Comparison of ENCODE assay signal across 1 cellular context in the genomic region with DNA sequence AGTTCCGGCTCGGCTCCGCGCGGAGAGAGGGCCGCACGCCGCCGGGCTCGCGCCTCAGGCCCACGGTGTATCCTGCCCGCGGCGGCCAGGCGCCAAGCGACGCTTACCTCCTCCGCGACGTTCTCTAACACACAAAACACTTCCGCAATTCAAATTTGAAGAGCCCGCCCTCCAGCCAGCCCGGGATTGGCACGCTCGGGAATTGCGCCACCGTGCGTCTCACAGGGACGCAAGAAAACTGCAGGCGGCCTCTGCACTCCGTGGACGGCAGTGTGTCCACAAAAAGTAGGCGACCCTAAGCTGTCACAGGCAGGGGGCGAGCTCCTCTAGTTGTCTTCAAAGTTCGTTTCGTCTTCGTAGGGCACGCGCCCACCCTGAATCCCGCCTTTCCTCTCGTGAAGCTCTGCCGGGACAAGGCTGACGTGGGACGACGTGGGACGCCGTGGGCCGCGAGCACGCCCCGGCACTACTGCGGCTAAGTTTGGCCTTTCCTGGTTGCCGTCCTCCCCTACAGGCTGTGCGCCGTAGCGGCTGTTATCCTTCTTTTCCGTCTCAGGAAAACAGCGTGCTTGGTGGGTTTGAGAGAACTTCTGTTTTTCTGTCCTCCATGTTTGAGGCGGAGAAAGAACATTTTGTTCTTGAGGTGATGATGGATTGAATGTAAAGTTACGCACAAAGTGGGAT.
TF ChIP-seq lines count a peak whose summit lies in the region.

A gene (minus strand): TSS at position 133 of the 684 bp plus-strand sequence. CDS start 5,916 bp downstream, outside the sequence.

TF ChIP-seq in HEK293, 187 proteins besides CTCF, POLR2A, EP300 and RAD21 (continued from another document and continues in another):
- TF ChIP-seq, protein P1, sequence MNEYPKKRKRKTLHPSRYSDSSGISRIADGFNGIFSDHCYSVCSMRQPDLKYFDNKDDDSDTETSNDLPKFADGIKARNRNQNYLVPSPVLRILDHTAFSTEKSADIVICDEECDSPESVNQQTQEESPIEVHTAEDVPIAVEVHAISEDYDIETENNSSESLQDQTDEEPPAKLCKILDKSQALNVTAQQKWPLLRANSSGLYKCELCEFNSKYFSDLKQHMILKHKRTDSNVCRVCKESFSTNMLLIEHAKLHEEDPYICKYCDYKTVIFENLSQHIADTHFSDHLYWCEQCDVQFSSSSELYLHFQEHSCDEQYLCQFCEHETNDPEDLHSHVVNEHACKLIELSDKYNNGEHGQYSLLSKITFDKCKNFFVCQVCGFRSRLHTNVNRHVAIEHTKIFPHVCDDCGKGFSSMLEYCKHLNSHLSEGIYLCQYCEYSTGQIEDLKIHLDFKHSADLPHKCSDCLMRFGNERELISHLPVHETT (tag by site-specific recombination; IDR thresholded peaks at IDR 0.05) = no peak
- no peak for TF ChIP-seq ZNF274 (IDR thresholded peaks at IDR 0.05; ENCODE audit: low read length)
- TF ChIP-seq ZNF274 (tag by site-specific recombination; IDR thresholded peaks at IDR 0.05; ENCODE audit: borderline replicate concordance) = no peak
- TF ChIP-seq ZNF423 (tag by site-specific recombination; IDR thresholded peaks at IDR 0.05) = no peak
- no peak for TF ChIP-seq ZIC2 (tag by site-specific recombination; IDR thresholded peaks at IDR 0.05)
- no peak for TF ChIP-seq ZNF211 (tag by site-specific recombination; IDR thresholded peaks at IDR 0.05; ENCODE audit: low read depth)
- no peak for TF ChIP-seq ZNF624 (tag by site-specific recombination; IDR thresholded peaks at IDR 0.05)
- no peak for TF ChIP-seq REPIN1 (tag by site-specific recombination; IDR thresholded peaks at IDR 0.05; ENCODE audit: low read depth)
- no peak for TF ChIP-seq ZNF707 (tag by site-specific recombination; IDR thresholded peaks at IDR 0.05)
- TF ChIP-seq, protein P2, sequence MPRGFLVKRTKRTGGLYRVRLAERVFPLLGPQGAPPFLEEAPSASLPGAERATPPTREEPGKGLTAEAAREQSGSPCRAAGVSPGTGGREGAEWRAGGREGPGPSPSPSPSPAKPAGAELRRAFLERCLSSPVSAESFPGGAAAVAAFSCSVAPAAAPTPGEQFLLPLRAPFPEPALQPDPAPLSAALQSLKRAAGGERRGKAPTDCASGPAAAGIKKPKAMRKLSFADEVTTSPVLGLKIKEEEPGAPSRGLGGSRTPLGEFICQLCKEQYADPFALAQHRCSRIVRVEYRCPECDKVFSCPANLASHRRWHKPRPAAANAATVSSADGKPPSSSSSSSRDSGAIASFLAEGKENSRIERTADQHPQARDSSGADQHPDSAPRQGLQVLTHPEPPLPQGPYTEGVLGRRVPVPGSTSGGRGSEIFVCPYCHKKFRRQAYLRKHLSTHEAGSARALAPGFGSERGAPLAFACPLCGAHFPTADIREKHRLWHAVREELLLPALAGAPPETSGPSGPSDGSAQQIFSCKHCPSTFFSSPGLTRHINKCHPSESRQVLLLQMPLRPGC (tag by site-specific recombination; IDR thresholded peaks at IDR 0.05) = no peak
- TF ChIP-seq, protein P3, sequence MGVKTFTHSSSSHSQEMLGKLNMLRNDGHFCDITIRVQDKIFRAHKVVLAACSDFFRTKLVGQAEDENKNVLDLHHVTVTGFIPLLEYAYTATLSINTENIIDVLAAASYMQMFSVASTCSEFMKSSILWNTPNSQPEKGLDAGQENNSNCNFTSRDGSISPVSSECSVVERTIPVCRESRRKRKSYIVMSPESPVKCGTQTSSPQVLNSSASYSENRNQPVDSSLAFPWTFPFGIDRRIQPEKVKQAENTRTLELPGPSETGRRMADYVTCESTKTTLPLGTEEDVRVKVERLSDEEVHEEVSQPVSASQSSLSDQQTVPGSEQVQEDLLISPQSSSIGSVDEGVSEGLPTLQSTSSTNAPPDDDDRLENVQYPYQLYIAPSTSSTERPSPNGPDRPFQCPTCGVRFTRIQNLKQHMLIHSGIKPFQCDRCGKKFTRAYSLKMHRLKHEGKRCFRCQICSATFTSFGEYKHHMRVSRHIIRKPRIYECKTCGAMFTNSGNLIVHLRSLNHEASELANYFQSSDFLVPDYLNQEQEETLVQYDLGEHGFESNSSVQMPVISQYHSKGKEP (tag by site-specific recombination; IDR thresholded peaks at IDR 0.05) = 0 out of 2 replicates have a peak, but pooled peaks have one; percentile 11
- TF ChIP-seq, protein P4, sequence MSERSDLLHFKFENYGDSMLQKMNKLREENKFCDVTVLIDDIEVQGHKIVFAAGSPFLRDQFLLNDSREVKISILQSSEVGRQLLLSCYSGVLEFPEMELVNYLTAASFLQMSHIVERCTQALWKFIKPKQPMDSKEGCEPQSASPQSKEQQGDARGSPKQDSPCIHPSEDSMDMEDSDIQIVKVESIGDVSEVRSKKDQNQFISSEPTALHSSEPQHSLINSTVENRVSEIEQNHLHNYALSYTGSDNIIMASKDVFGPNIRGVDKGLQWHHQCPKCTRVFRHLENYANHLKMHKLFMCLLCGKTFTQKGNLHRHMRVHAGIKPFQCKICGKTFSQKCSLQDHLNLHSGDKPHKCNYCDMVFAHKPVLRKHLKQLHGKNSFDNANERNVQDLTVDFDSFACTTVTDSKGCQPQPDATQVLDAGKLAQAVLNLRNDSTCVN (tag by site-specific recombination; optimal IDR thresholded peaks at IDR 0.05) = peak; percentile 87
- no peak for TF ChIP-seq ZNF146 (tag by site-specific recombination; IDR thresholded peaks at IDR 0.05)
- TF ChIP-seq, protein P5, sequence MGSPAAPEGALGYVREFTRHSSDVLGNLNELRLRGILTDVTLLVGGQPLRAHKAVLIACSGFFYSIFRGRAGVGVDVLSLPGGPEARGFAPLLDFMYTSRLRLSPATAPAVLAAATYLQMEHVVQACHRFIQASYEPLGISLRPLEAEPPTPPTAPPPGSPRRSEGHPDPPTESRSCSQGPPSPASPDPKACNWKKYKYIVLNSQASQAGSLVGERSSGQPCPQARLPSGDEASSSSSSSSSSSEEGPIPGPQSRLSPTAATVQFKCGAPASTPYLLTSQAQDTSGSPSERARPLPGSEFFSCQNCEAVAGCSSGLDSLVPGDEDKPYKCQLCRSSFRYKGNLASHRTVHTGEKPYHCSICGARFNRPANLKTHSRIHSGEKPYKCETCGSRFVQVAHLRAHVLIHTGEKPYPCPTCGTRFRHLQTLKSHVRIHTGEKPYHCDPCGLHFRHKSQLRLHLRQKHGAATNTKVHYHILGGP (tag by site-specific recombination; IDR thresholded peaks at IDR 0.05) = no peak
- 0 out of 2 replicates have a peak, but pooled peaks have one; percentile 21 for TF ChIP-seq SCRT2 (tag by site-specific recombination; IDR thresholded peaks at IDR 0.05)
- no peak for TF ChIP-seq ZNF416 (tag by site-specific recombination; IDR thresholded peaks at IDR 0.05)
- TF ChIP-seq ZNF768 (tag by site-specific recombination; IDR thresholded peaks at IDR 0.05) = no peak
- TF ChIP-seq ZNF19 (tag by site-specific recombination; IDR thresholded peaks at IDR 0.05; ENCODE audit: low read depth) = no peak
- TF ChIP-seq, protein P6, sequence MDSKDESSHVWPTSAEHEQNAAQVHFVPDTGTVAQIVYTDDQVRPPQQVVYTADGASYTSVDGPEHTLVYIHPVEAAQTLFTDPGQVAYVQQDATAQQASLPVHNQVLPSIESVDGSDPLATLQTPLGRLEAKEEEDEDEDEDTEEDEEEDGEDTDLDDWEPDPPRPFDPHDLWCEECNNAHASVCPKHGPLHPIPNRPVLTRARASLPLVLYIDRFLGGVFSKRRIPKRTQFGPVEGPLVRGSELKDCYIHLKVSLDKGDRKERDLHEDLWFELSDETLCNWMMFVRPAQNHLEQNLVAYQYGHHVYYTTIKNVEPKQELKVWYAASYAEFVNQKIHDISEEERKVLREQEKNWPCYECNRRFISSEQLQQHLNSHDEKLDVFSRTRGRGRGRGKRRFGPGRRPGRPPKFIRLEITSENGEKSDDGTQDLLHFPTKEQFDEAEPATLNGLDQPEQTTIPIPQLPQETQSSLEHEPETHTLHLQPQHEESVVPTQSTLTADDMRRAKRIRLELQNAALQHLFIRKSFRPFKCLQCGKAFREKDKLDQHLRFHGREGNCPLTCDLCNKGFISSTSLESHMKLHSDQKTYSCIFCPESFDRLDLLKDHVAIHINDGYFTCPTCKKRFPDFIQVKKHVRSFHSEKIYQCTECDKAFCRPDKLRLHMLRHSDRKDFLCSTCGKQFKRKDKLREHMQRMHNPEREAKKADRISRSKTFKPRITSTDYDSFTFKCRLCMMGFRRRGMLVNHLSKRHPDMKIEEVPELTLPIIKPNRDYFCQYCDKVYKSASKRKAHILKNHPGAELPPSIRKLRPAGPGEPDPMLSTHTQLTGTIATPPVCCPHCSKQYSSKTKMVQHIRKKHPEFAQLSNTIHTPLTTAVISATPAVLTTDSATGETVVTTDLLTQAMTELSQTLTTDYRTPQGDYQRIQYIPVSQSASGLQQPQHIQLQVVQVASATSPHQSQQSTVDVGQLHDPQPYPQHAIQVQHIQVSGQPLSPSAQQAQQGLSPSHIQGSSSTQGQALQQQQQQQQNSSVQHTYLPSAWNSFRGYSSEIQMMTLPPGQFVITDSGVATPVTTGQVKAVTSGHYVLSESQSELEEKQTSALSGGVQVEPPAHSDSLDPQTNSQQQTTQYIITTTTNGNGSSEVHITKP (tag by site-specific recombination; IDR thresholded peaks at IDR 0.05) = peak; percentile 22; the same call in 1 of the 2 replicates
- TF ChIP-seq ZBTB7A (tag by site-specific recombination; IDR thresholded peaks at IDR 0.05; ENCODE audit: low read depth) = no peak
- TF ChIP-seq ZNF138 (tag by site-specific recombination; IDR thresholded peaks at IDR 0.05; ENCODE audit: borderline replicate concordance) = no peak
- TF ChIP-seq EGR2 (tag by site-specific recombination; IDR thresholded peaks at IDR 0.05; ENCODE audit: low read depth) = peak; percentile 14; the same call in 1 of the 2 replicates
- TF ChIP-seq ZNF214 (tag by site-specific recombination; IDR thresholded peaks at IDR 0.05; ENCODE audit: borderline replicate concordance) = no peak
- no peak for TF ChIP-seq TRIM28 (IDR thresholded peaks at IDR 0.05; ENCODE audit: borderline replicate concordance, low read length)
- TF ChIP-seq ZNF544 (tag by site-specific recombination; IDR thresholded peaks at IDR 0.05) = no peak
- 0 out of 2 replicates have a peak, but pooled peaks have one; percentile 58 for TF ChIP-seq ZBTB48 (tag by site-specific recombination; IDR thresholded peaks at IDR 0.05)
- no peak for TF ChIP-seq ZNF155 (tag by site-specific recombination; IDR thresholded peaks at IDR 0.05)
- no peak for TF ChIP-seq WT1 (tag by site-specific recombination; IDR thresholded peaks at IDR 0.05)
- no peak for TF ChIP-seq ZNF174 (tag by site-specific recombination; IDR thresholded peaks at IDR 0.05)
- no peak for TF ChIP-seq ZNF555 (tag by site-specific recombination; conservative IDR thresholded peaks at IDR 0.05)
- no peak for TF ChIP-seq ZNF623 (tag by site-specific recombination; IDR thresholded peaks at IDR 0.05)
- TF ChIP-seq, protein P7, sequence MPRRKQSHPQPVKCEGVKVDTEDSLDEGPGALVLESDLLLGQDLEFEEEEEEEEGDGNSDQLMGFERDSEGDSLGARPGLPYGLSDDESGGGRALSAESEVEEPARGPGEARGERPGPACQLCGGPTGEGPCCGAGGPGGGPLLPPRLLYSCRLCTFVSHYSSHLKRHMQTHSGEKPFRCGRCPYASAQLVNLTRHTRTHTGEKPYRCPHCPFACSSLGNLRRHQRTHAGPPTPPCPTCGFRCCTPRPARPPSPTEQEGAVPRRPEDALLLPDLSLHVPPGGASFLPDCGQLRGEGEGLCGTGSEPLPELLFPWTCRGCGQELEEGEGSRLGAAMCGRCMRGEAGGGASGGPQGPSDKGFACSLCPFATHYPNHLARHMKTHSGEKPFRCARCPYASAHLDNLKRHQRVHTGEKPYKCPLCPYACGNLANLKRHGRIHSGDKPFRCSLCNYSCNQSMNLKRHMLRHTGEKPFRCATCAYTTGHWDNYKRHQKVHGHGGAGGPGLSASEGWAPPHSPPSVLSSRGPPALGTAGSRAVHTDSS (tag by site-specific recombination; IDR thresholded peaks at IDR 0.05) = no peak
- TF ChIP-seq ZNF629 (tag by site-specific recombination; IDR thresholded peaks at IDR 0.05) = peak; percentile 57
- no peak for TF ChIP-seq OVOL3 (tag by site-specific recombination; IDR thresholded peaks at IDR 0.05)
- 0 out of 2 replicates have a peak, but pooled peaks have one; percentile 14 for TF ChIP-seq ZNF843 (tag by site-specific recombination; IDR thresholded peaks at IDR 0.05)
- no peak for TF ChIP-seq ZNF677 (tag by site-specific recombination; IDR thresholded peaks at IDR 0.05)
- TF ChIP-seq, protein P8, sequence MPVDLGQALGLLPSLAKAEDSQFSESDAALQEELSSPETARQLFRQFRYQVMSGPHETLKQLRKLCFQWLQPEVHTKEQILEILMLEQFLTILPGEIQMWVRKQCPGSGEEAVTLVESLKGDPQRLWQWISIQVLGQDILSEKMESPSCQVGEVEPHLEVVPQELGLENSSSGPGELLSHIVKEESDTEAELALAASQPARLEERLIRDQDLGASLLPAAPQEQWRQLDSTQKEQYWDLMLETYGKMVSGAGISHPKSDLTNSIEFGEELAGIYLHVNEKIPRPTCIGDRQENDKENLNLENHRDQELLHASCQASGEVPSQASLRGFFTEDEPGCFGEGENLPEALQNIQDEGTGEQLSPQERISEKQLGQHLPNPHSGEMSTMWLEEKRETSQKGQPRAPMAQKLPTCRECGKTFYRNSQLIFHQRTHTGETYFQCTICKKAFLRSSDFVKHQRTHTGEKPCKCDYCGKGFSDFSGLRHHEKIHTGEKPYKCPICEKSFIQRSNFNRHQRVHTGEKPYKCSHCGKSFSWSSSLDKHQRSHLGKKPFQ (tag by site-specific recombination; IDR thresholded peaks at IDR 0.05) = no peak
- TF ChIP-seq, protein P9, sequence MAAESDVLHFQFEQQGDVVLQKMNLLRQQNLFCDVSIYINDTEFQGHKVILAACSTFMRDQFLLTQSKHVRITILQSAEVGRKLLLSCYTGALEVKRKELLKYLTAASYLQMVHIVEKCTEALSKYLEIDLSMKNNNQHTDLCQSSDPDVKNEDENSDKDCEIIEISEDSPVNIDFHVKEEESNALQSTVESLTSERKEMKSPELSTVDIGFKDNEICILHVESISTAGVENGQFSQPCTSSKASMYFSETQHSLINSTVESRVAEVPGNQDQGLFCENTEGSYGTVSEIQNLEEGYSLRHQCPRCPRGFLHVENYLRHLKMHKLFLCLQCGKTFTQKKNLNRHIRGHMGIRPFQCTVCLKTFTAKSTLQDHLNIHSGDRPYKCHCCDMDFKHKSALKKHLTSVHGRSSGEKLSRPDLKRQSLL (tag by site-specific recombination; IDR thresholded peaks at IDR 0.05) = no peak
- TF ChIP-seq, protein P10, sequence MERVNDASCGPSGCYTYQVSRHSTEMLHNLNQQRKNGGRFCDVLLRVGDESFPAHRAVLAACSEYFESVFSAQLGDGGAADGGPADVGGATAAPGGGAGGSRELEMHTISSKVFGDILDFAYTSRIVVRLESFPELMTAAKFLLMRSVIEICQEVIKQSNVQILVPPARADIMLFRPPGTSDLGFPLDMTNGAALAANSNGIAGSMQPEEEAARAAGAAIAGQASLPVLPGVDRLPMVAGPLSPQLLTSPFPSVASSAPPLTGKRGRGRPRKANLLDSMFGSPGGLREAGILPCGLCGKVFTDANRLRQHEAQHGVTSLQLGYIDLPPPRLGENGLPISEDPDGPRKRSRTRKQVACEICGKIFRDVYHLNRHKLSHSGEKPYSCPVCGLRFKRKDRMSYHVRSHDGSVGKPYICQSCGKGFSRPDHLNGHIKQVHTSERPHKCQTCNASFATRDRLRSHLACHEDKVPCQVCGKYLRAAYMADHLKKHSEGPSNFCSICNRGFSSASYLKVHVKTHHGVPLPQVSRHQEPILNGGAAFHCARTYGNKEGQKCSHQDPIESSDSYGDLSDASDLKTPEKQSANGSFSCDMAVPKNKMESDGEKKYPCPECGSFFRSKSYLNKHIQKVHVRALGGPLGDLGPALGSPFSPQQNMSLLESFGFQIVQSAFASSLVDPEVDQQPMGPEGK (tag by site-specific recombination; IDR thresholded peaks at IDR 0.05) = no peak
- TF ChIP-seq ZNF140 (tag by site-specific recombination; IDR thresholded peaks at IDR 0.05) = no peak
